In genomic region chr2:95323347-95324155, GRCh38 we compare ENCODE assay signal across 9 cellular contexts. TPM values are rescaled to one million over a fixed set of nuclear protein-coding genes. Genes with fewer than 3 reads are reported as not detected.
DNase-seq lines count a peak whose midpoint lies in the region; ATAC-seq and TF ChIP-seq lines count a peak whose summit lies in the region.
"Had no signal": no experiment of that assay in that cellular context is flagged by ENCODE, and none has a peak within 500 bp of the region (broad histone marks: within the 10 kb centered on the region; RNA-seq: fewer than 3 reads in every experiment).

No MANE protein-coding gene starts in this region.

- DNase-seq in H9 (peak; percentile 73), kidney glomerular epithelial cell (lab: John Stamatoyannopoulos, UW) (peak; percentile 52), RKO (ENCODE audit: low spot score) (no peak), C1 segment of cervical spinal cord (lab: John Stamatoyannopoulos, UW) (no peak)
- DNase-seq in activated T-cell treated with anti-CD3 and anti-CD28 coated beads, Interleukin-2, amount 50 U/mL, for 24 hours = no peak
- DNase-seq: stimulated activated CD4-positive, alpha-beta T cell treated with anti-CD3 and anti-CD28 coated beads, Interleukin-12 subunit alpha, Interleukin-12 subunit beta, amount 100 ng/mL, for 4 hours had no signal

- no peak for ATAC-seq in GM19467 (IDR thresholded peaks at IDR 0.05; ENCODE audit: unreplicated experiment)

- H2BK120ac ChIP-seq in H9 (ENCODE audit: low read depth, low read length, poor library complexity, severe bottlenecking) = no peak overlapping the region

- no peak overlapping the region for H3K23ac ChIP-seq in H9 (ENCODE audit: insufficient read length, low read depth, low read length)

- H3K27ac ChIP-seq in C4-2B (no peak overlapping the region), H9 (ENCODE audit: insufficient read length, low read depth, low read length) (no peak overlapping the region), VCaP (no peak overlapping the region)

- H4K5ac ChIP-seq in H9 (ENCODE audit: insufficient read length, low read depth, low read length) = no peak overlapping the region

- no peaks in the 10 kb centered on the region for H3K27me3 ChIP-seq in H9 (ENCODE audit: insufficient read depth, low read length)

- H3K4ac ChIP-seq in H9 (ENCODE audit: low read depth, low read length) = no peak overlapping the region

- H4K8ac ChIP-seq in H9 (replicated peaks; ENCODE audit: insufficient read length, low read depth, low read length) = no peak overlapping the region

- H3T11ph ChIP-seq in H9 (ENCODE audit: low read length) = no peak overlapping the region

- no peak overlapping the region for H3K9ac ChIP-seq in H9 (ENCODE audit: extremely low read depth, insufficient read length, low read length)

- H3K9me3 Mint-ChIP-seq in H9 = peaks cover 3% of the 10 kb centered on the region in 2 experiments; a peak in 2 of 5 replicates
- H3K9me3 Mint-ChIP-seq in activated T-cell treated with anti-CD3 and anti-CD28 coated beads, Interleukin-2, amount 50 U/mL, for 24 hours = no peaks in the 10 kb centered on the region

- H3K56ac ChIP-seq in H9 (ENCODE audit: insufficient read length, low read depth, low read length) = no peak overlapping the region

- H2BK15ac ChIP-seq in H9 (ENCODE audit: low read depth, low read length) = no peak overlapping the region

- WGBS in H9 (ENCODE audit: extremely low coverage, insufficient read length, low lambda C conversion rate) = no CpG with 5 or more reads among the region's 26 CpGs

- no peak overlapping the region for H4K91ac ChIP-seq in H9 (ENCODE audit: insufficient read length, low read depth, low read length)

- no peaks in the 10 kb centered on the region for H3K23me2 ChIP-seq in H9 (ENCODE audit: insufficient read length, low read depth, low read length, poor library complexity, severe bottlenecking)

- no peaks in the 10 kb centered on the region for H3K36me3 Mint-ChIP-seq in H9 (ENCODE audit: insufficient read depth in 1 of 3, low read depth in 3 of 3)
- no peaks in the 10 kb centered on the region for H3K36me3 Mint-ChIP-seq in activated T-cell treated with anti-CD3 and anti-CD28 coated beads, Interleukin-2, amount 50 U/mL, for 24 hours (ENCODE audit: low read depth)

- H4K20me1 ChIP-seq in H9 (ENCODE audit: control insufficient read depth, insufficient read depth, insufficient read length) = no peaks in the 10 kb centered on the region

- H3K4me2 ChIP-seq in H9 (ENCODE audit: insufficient read depth, insufficient read length, low read length) = no peak overlapping the region

- H3K27ac Mint-ChIP-seq in H9 = no peak overlapping the region
- H3K27ac Mint-ChIP-seq in activated T-cell treated with anti-CD3 and anti-CD28 coated beads, Interleukin-2, amount 50 U/mL, for 24 hours = no peak overlapping the region

- no peaks in the 10 kb centered on the region for H3K79me2 ChIP-seq in H9 (ENCODE audit: insufficient read depth, low read length)

- H3K18ac ChIP-seq in H9 (ENCODE audit: insufficient read length, low read depth, low read length) = no peak overlapping the region

- peaks cover 0 to 2% of the 10 kb centered on the region in 2 experiments; a peak in 2 of 4 replicates for H3K4me1 Mint-ChIP-seq in H9
- no peaks in the 10 kb centered on the region for H3K4me1 Mint-ChIP-seq in activated T-cell treated with anti-CD3 and anti-CD28 coated beads, Interleukin-2, amount 50 U/mL, for 24 hours (ENCODE audit: low read depth)

- no peak overlapping the region for H2BK20ac ChIP-seq in H9 (ENCODE audit: low read depth, low read length, poor library complexity, severe bottlenecking)

- H2BK12ac ChIP-seq in H9 (ENCODE audit: insufficient read length, low read depth, low read length) = no peak overlapping the region

- no peak overlapping the region for H3K4me3 Mint-ChIP-seq in H9
- H3K4me3 Mint-ChIP-seq in activated T-cell treated with anti-CD3 and anti-CD28 coated beads, Interleukin-2, amount 50 U/mL, for 24 hours = no peak overlapping the region

- H2AFZ ChIP-seq in H9 (ENCODE audit: low read length) = no peak overlapping the region

- no peaks in the 10 kb centered on the region for H3K9me3 ChIP-seq in H9 (ENCODE audit: control insufficient read depth, low read depth, low read length)

- H2AK5ac ChIP-seq in H9 (ENCODE audit: insufficient read length, low read length) = no peak overlapping the region

- H3K79me1 ChIP-seq in H9 (ENCODE audit: insufficient read depth, low read depth, low read length, poor library complexity, severe bottlenecking) = no peaks in the 10 kb centered on the region

- no peaks in the 10 kb centered on the region; the same call in none of the 2 replicates for H3K27me3 Mint-ChIP-seq in H9 (ENCODE audit: low read depth)
- no peaks in the 10 kb centered on the region for H3K27me3 Mint-ChIP-seq in activated T-cell treated with anti-CD3 and anti-CD28 coated beads, Interleukin-2, amount 50 U/mL, for 24 hours

- no peaks in the 10 kb centered on the region for H3K4me1 ChIP-seq in H9 (ENCODE audit: insufficient read depth, low read length)

- H2BK5ac ChIP-seq in H9 (ENCODE audit: insufficient read length, low read length) = no peak overlapping the region

- peak; percentile 84 for TF ChIP-seq CTCF in C4-2B (conservative IDR thresholded peaks at IDR 0.05)
- TF ChIP-seq CTCF in H9 (conservative IDR thresholded peaks at IDR 0.05) = peak; percentile 70
- TF ChIP-seq CTCF in VCaP (conservative IDR thresholded peaks at IDR 0.05) = peak; percentile 77

- no peak overlapping the region for H3K14ac ChIP-seq in H9 (ENCODE audit: insufficient read depth, low read length)

RNA-seq across cellular contexts. Expression of gene KCNIP3, which starts 26.4 kb away (rescaled TPM):
- 1.5 TPM in 2 replicates for total RNA-seq in H9 (2021)

RNA-seq across cellular contexts. Expression of gene PROM2, which starts 49.3 kb away (rescaled TPM):
- total RNA-seq in H9 (2021) = 3.1 and 4.0 TPM in 2 replicates

Comparison
In these comparisons a context has a peak if more than half of its experiments do, and no peak if none do; other contexts are left out.
1. DNase-seq: peak in H9 (single experiment) and kidney glomerular epithelial cell (single experiment); none in activated T-cell treated with anti-CD3 and anti-CD28 coated beads, Interleukin-2, amount 50 U/mL, for 24 hours (single experiment), RKO (single experiment) and C1 segment of cervical spinal cord (0 of 14).
2. Peak in every context shown above with its lines, with median percentiles within 50 percentile points of each other: CTCF ChIP-seq.